Comparison of ENCODE assay signal across 10 cellular contexts in the genomic region with DNA sequence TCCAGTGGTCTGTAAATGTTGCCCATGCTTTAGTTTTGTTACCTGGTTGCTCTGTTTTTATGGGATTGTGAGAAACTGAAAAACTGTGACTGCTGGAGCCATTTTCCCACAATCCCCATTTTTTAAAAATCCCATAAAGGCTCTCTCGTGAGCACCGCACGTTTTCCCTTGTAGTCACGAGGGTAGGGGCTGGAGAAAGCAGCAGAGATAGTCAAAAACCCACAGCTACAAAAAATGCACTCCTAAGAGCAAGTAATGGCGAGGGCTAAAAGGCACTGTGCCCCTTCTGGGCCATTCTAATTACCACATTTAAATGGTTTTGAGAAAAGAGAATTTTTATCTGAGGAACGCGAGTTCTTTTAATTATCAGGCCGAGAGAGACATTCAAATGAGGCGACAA. TPM values are rescaled to one million over a fixed set of nuclear protein-coding genes. Genes with fewer than 3 reads are reported as not detected.
DNase-seq lines count a peak whose midpoint lies in the region; ATAC-seq, FAIRE-seq and TF ChIP-seq lines count a peak whose summit lies in the region.
"Had no signal": no experiment of that assay in that cellular context is flagged by ENCODE, and none has a peak within 500 bp of the region (broad histone marks: within the 10 kb centered on the region; RNA-seq: fewer than 3 reads in every experiment).

No MANE protein-coding gene starts in this region.

- no peak overlapping the region for H2BK120ac ChIP-seq in mesendoderm (ENCODE audit: low read depth, low read length)

- no peak for TF ChIP-seq EP300 in HepG2 (IDR thresholded peaks at IDR 0.05; ENCODE audit: low read depth in 2 of 2, low read length in 2 of 2)
- TF ChIP-seq EP300 in HepG2 (CRISPR knock-in tag; IDR thresholded peaks at IDR 0.05; ENCODE audit: borderline replicate concordance): no peak

- no peak overlapping the region for H3K27ac Mint-ChIP-seq in activated naive CD8-positive, alpha-beta T cell treated with anti-CD3 and anti-CD28 coated beads for 36 hours

- CTCF ChIA-PET in HepG2 (lab: Yijun Ruan, JAX; ENCODE audit: low intra/inter-chr PET ratio, low total read pairs): no interaction called here

- no peak overlapping the region for H4K8ac ChIP-seq in mesendoderm (ENCODE audit: low read depth, low read length)

- H3K23ac ChIP-seq in mesendoderm (ENCODE audit: low read length): no peak overlapping the region

- intact Hi-C loops in HepG2 (cut with micrococcal nuclease; ENCODE audit: unreplicated experiment): no loop called here
- intact Hi-C loops in right lobe of liver (cut with DNase I): no loop called here
- intact Hi-C loops in upper lobe of right lung (cut with DNase I): no loop called here

- in situ Hi-C loops in HepG2 (cut with HindIII; ENCODE audit: extremely low pct_ligation_motif_present, low pct_unique_long_range_greater_than_20kb): no loop called here

- ATAC-seq in HepG2 (no peak), right lobe of liver (no peak), upper lobe of right lung (no peak)
- ATAC-seq: sciatic nerve had no signal

- TF ChIP-seq CTCF in HepG2 (CRISPR knock-in tag; IDR thresholded peaks at IDR 0.05) (no peak), right lobe of liver (IDR thresholded peaks at IDR 0.05) (no peak), upper lobe of right lung (IDR thresholded peaks at IDR 0.05) (no peak)

- TF ChIP-seq POLR2A in HepG2 (IDR thresholded peaks at IDR 0.05; ENCODE audit: insufficient read depth in 1 of 2, low read depth in 2 of 2, low read length in 2 of 2): no peak
- TF ChIP-seq POLR2A in right lobe of liver (IDR thresholded peaks at IDR 0.05): no peak

- H3K4me3 Mint-ChIP-seq in activated naive CD8-positive, alpha-beta T cell treated with anti-CD3 and anti-CD28 coated beads for 36 hours: peak overlapping the region; percentile 90

- TF ChIP-seq RAD21 in HepG2 (CRISPR knock-in tag; IDR thresholded peaks at IDR 0.05): no peak

- H3K27ac ChIP-seq in HepG2 (ENCODE audit: extremely low read length, insufficient read depth, low read length): peak overlapping the region; percentile 95
- no peak overlapping the region for H3K27ac ChIP-seq in right lobe of liver
- H3K27ac ChIP-seq in mesendoderm (ENCODE audit: low read depth, low read length): no peak overlapping the region
- H3K27ac ChIP-seq in upper lobe of right lung: peak overlapping the region; percentile 99

- H2BK5ac ChIP-seq in mesendoderm (ENCODE audit: low read length): no peak overlapping the region

- H3K9ac ChIP-seq in HepG2 (ENCODE audit: insufficient read depth, low read depth, low read length) (peak overlapping the region; percentile 96), mesendoderm (ENCODE audit: low read length) (peak overlapping the region; percentile 83)

- no peak overlapping the region for H3K18ac ChIP-seq in mesendoderm (ENCODE audit: low read length)

- peaks cover 4% of the 10 kb centered on the region; the same call in 1 of the 2 replicates for H4K20me1 ChIP-seq in HepG2 (ENCODE audit: insufficient read depth, low read length)

- H3K56ac ChIP-seq in mesendoderm (ENCODE audit: low read length): peak overlapping the region; percentile 47

- peak overlapping the region; percentile 66 to 90 (median 71); a peak in 5 of 6 replicates for H3K4me3 ChIP-seq in HepG2 (replicated peaks in 1 of 3; ENCODE audit: insufficient read depth in 1 of 3, low read depth in 2 of 3, low read length in 3 of 3)
- H3K4me3 ChIP-seq in right lobe of liver: no peak overlapping the region
- H3K4me3 ChIP-seq in mesendoderm (ENCODE audit: low read length): no peak overlapping the region
- H3K4me3 ChIP-seq in upper lobe of right lung: peak overlapping the region; percentile 63

- H3K4me1 ChIP-seq in HepG2 (ENCODE audit: insufficient read depth, low read length): peaks cover 48% of the 10 kb centered on the region
- peaks cover 0 to 20% (median 5%) of the 10 kb centered on the region in 4 donors for H3K4me1 ChIP-seq in right lobe of liver
- H3K4me1 ChIP-seq in mesendoderm (ENCODE audit: control insufficient read depth, low read depth, low read length): peaks cover 4% of the 10 kb centered on the region
- peaks cover 26% of the 10 kb centered on the region for H3K4me1 ChIP-seq in upper lobe of right lung

- H3K79me2 ChIP-seq in HepG2 (ENCODE audit: insufficient read depth, low read length): peaks cover 33% of the 10 kb centered on the region
- peaks cover 30% of the 10 kb centered on the region for H3K79me2 ChIP-seq in mesendoderm (ENCODE audit: control insufficient read depth, insufficient read depth, low read length)

- no TSS peak for BruUV-seq in HepG2 (replicated peaks; lab: Mats Ljungman, UMichigan)

- H2BK15ac ChIP-seq in mesendoderm (replicated peaks; ENCODE audit: low read depth): no peak overlapping the region

- no peaks in the 10 kb centered on the region for H3K9me3 ChIP-seq in HepG2 (ENCODE audit: low read length)
- H3K9me3 ChIP-seq in right lobe of liver: no peaks in the 10 kb centered on the region
- H3K9me3 ChIP-seq in upper lobe of right lung: no peaks in the 10 kb centered on the region

- 77% methylated on average over 9 of the region's 9 CpGs for WGBS in HepG2 (ENCODE audit: low lambda C conversion rate)
- 84% methylated on average over 9 of the region's 9 CpGs for WGBS in right lobe of liver (ENCODE audit: insufficient coverage, low coverage, low lambda C conversion rate, missing lambda C conversion rate)
- no CpG with 5 or more reads among the region's 9 CpGs for WGBS in mesendoderm (ENCODE audit: extremely low coverage, insufficient coverage, low lambda C conversion rate)

- H3K4me2 ChIP-seq in HepG2 (ENCODE audit: low read depth, low read length): peak overlapping the region; percentile 90
- no peak overlapping the region for H3K4me2 ChIP-seq in mesendoderm (ENCODE audit: low read length)

- peaks cover 39% of the 10 kb centered on the region for H3K4me1 Mint-ChIP-seq in activated naive CD8-positive, alpha-beta T cell treated with anti-CD3 and anti-CD28 coated beads for 36 hours

- peaks cover 2% of the 10 kb centered on the region for H3K9me3 Mint-ChIP-seq in activated naive CD8-positive, alpha-beta T cell treated with anti-CD3 and anti-CD28 coated beads for 36 hours

- H3K27me3 Mint-ChIP-seq in activated naive CD8-positive, alpha-beta T cell treated with anti-CD3 and anti-CD28 coated beads for 36 hours: no peaks in the 10 kb centered on the region

- no peak for FAIRE-seq in HepG2 (lab: Jason Lieb, UNC)

- no peak for DNase-seq in HepG2 (ENCODE audit: low spot score)
- DNase-seq in right lobe of liver: no peak
- no peak for DNase-seq in activated naive CD8-positive, alpha-beta T cell treated with anti-CD3 and anti-CD28 coated beads for 36 hours
- DNase-seq in mesendoderm: no peak
- no peak for DNase-seq in upper lobe of right lung
- no peak for DNase-seq in NCI-H2227 treated with DMSO at 0.1 percent for 48 hours (lab: John Stamatoyannopoulos, UW)
- DNase-seq in LoVo (ENCODE audit: low spot score): no peak
- DNase-seq in SHP77 (lab: John Stamatoyannopoulos, UW): no peak
- DNase-seq: DMS 273 treated with DMSO at 0.1 percent for 48 hours had no signal

- H3K79me1 ChIP-seq in mesendoderm (ENCODE audit: low read length): peaks cover 20% of the 10 kb centered on the region

- H2AK5ac ChIP-seq in mesendoderm (ENCODE audit: low read length): no peak overlapping the region

- no peak overlapping the region for H2AFZ ChIP-seq in HepG2 (ENCODE audit: low read length)

- no peak overlapping the region for H4K5ac ChIP-seq in mesendoderm (ENCODE audit: low read length)

- peaks cover 54% of the 10 kb centered on the region for H3K36me3 Mint-ChIP-seq in activated naive CD8-positive, alpha-beta T cell treated with anti-CD3 and anti-CD28 coated beads for 36 hours

- H3K27me3 ChIP-seq in HepG2 (ENCODE audit: control insufficient read depth in 1 of 2, insufficient read depth in 2 of 2, low read length in 2 of 2): no peaks in the 10 kb centered on the region; a peak in 1 of 5 replicates
- no peaks in the 10 kb centered on the region for H3K27me3 ChIP-seq in right lobe of liver
- no peaks in the 10 kb centered on the region for H3K27me3 ChIP-seq in mesendoderm (ENCODE audit: insufficient read depth, low read length, poor library complexity)
- H3K27me3 ChIP-seq in upper lobe of right lung: no peaks in the 10 kb centered on the region

- H3K36me3 ChIP-seq in HepG2 (replicated peaks in 1 of 2; ENCODE audit: control insufficient read depth in 1 of 2, insufficient read depth in 2 of 2, low read length in 2 of 2) (peaks cover 0 to 4% of the 10 kb centered on the region in 2 experiments; a peak in 2 of 5 replicates), right lobe of liver (no peaks in the 10 kb centered on the region), mesendoderm (ENCODE audit: control insufficient read depth, insufficient read depth, low read length) (no peaks in the 10 kb centered on the region), upper lobe of right lung (no peaks in the 10 kb centered on the region)

- POLR2A ChIA-PET in HepG2 (lab: Yijun Ruan, JAX): interaction anchor here (1.0 kb wide), 1 partner anchor 10 kb away, joined by 3 read pairs; no protein-coding TSS in a partner anchor

- no peak overlapping the region for H3K4ac ChIP-seq in mesendoderm (ENCODE audit: low read depth, low read length)

RNA-seq across cellular contexts. Expression of a gene that starts 1.8 kb away (rescaled TPM):
- total RNA-seq in HepG2 (2016; rRNA removed; fragmentation: Illumina TruSeq; extraction: Trizol) (9.9 and 11.0 TPM in 2 replicates), right lobe of liver (10 to 100 TPM in 1 of 6 experiments, 1 to 10 TPM in 5; 7.5 to 10.4 (median 8.2) TPM), upper lobe of right lung (23.0 TPM)
- 3.1 and 4.7 TPM in 2 replicates for total RNA-seq in HepG2 (2016; cell fraction: cytosol; rRNA removed; fragmentation: Illumina TruSeq; extraction: Trizol; ENCODE audit: low read depth)
- total RNA-seq in HepG2 (2016; cell fraction: insoluble cytoplasmic fraction; rRNA removed; fragmentation: Illumina TruSeq; extraction: Trizol): 9.0 and 10.9 TPM in 2 replicates
- 4.2 and 4.6 TPM in 2 replicates for total RNA-seq in HepG2 (2016; cell fraction: membrane; rRNA removed; fragmentation: Illumina TruSeq; extraction: Trizol)
- total RNA-seq in HepG2 (2016; cell fraction: nucleus; rRNA removed; fragmentation: Illumina TruSeq; extraction: Trizol): 8.1 and 9.4 TPM in 2 replicates
- polyA plus RNA-seq in HepG2 (2011; rRNA removed): 6.9 and 8.0 TPM in 2 replicates
- polyA plus RNA-seq in HepG2 (2011; cell fraction: cytosol; rRNA removed): 4.9 and 6.4 TPM in 2 replicates
- 14.1 and 18.1 TPM in 2 replicates for polyA plus RNA-seq in HepG2 (2011; cell fraction: nucleus; rRNA removed)
- polyA plus RNA-seq in HepG2 (2012): 5.4 and 8.7 TPM in 2 replicates
- polyA plus RNA-seq in HepG2 (2016; cell fraction: cytosol; fragmentation: Illumina TruSeq; extraction: Trizol; ENCODE audit: low read depth): 0.57 and 0.62 TPM in 2 replicates
- 9.2 and 9.6 TPM in 2 replicates for polyA plus RNA-seq in HepG2 (2016; cell fraction: insoluble cytoplasmic fraction; fragmentation: Illumina TruSeq; extraction: Trizol; ENCODE audit: low read depth)
- 1.5 and 1.8 TPM in 2 replicates for polyA plus RNA-seq in HepG2 (2016; cell fraction: membrane; fragmentation: Illumina TruSeq; extraction: Trizol; ENCODE audit: low read depth)
- polyA plus RNA-seq in HepG2 (2016; cell fraction: nucleus; fragmentation: Illumina TruSeq; extraction: Trizol; ENCODE audit: insufficient read depth, low read depth): 12.6 and 13.4 TPM in 2 replicates
- polyA minus RNA-seq in HepG2 (2011; rRNA and poly(A)+ RNA removed; ENCODE audit: low replicate concordance): 12.3 and 14.8 TPM in 2 replicates
- polyA minus RNA-seq in HepG2 (2011; cell fraction: cytosol; rRNA and poly(A)+ RNA removed): 5.7 and 6.2 TPM in 2 replicates
- polyA minus RNA-seq in HepG2 (2011; cell fraction: nucleus; rRNA and poly(A)+ RNA removed): 11.6 and 14.5 TPM in 2 replicates
- total RNA-seq in activated naive CD8-positive, alpha-beta T cell treated with anti-CD3 and anti-CD28 coated beads for 36 hours: 10 to 100 TPM; 44.4 to 44.6 TPM
- 19.0 TPM for polyA plus RNA-seq in mesendoderm (2013, experiment 1 of 2)
- polyA plus RNA-seq in mesendoderm (2013, experiment 2 of 2): 19.0 TPM

Comparison
In these comparisons a context has a peak if more than half of its experiments do, and no peak if none do; other contexts are left out.
1. H3K27ac ChIP-seq: peak in HepG2 (single experiment) and upper lobe of right lung (single experiment); none in right lobe of liver (0 of 3) and mesendoderm (single experiment).
2. H3K4me3 ChIP-seq: peak in HepG2 (3 of 3) and upper lobe of right lung (single experiment); none in right lobe of liver (0 of 3) and mesendoderm (single experiment).